19 cellular contexts compared by ENCODE assay signal in genomic region chr6:7122684-7123083, GRCh38. TPM values are rescaled to one million over a fixed set of nuclear protein-coding genes. Genes with fewer than 3 reads are reported as not detected.
DNase-seq lines count a peak whose midpoint lies in the region; ATAC-seq and TF ChIP-seq lines count a peak whose summit lies in the region.
"Had no signal": no experiment of that assay in that cellular context is flagged by ENCODE, and none has a peak within 500 bp of the region (broad histone marks: within the 10 kb centered on the region; RNA-seq: fewer than 3 reads in every experiment).

No MANE protein-coding gene starts in this region.

- no peak overlapping the region for H4K12ac ChIP-seq in trophoblast cell (ENCODE audit: low read depth, low read length)

- H3K9me3 ChIP-seq in WERI-Rb-1 (ENCODE audit: severe bottlenecking) (no peaks in the 10 kb centered on the region), endodermal cell (ENCODE audit: control insufficient read depth, low read length) (no peaks in the 10 kb centered on the region), trophoblast cell (ENCODE audit: insufficient read depth, low read depth, low read length) (no peaks in the 10 kb centered on the region)
- H3K9me3 ChIP-seq: Caco-2 had no signal

- H3K4me3 ChIP-seq in KMS-11 (IDR thresholded peaks at IDR 0.05; ENCODE audit: insufficient read depth, low read depth, low read length): no peak overlapping the region
- no peak overlapping the region for H3K4me3 ChIP-seq in WERI-Rb-1 (ENCODE audit: low read depth, low read length)
- no peak overlapping the region for H3K4me3 ChIP-seq in endodermal cell (ENCODE audit: low read length)
- H3K4me3 ChIP-seq in trophoblast cell (ENCODE audit: low read depth, low read length): no peak overlapping the region
- H3K4me3 ChIP-seq: BLaER1 treated with 17β-estradiol and CSF1 and Interleukin-3, amounts not matched to agents 10 nM and 100 nM had no signal

- peaks cover 30% of the 10 kb centered on the region for H3K4me1 Mint-ChIP-seq in endodermal cell
- H3K4me1 Mint-ChIP-seq in activated CD8-positive, alpha-beta T cell treated with anti-CD3 and anti-CD28 coated beads for 36 hours (ENCODE audit: low read depth): peaks cover 46% of the 10 kb centered on the region

- 90 to 100% methylated on average over 2 to 3 of the region's 3 CpGs for WGBS in endodermal cell (ENCODE audit: insufficient coverage in 1 of 2, insufficient read length in 1 of 2), 2 experiments
- WGBS in trophoblast cell (ENCODE audit: extremely low coverage, insufficient coverage, insufficient read length): 100% methylated on average over 1 of the region's 3 CpGs

- H2BK12ac ChIP-seq in trophoblast cell (ENCODE audit: low read length): no peak overlapping the region

- H3K27me3 Mint-ChIP-seq in endodermal cell (ENCODE audit: insufficient read depth): no peaks in the 10 kb centered on the region
- H3K27me3 Mint-ChIP-seq in activated CD8-positive, alpha-beta T cell treated with anti-CD3 and anti-CD28 coated beads for 36 hours: no peaks in the 10 kb centered on the region
- H3K27me3 Mint-ChIP-seq: B cell; CD4-positive, alpha-beta T cell had no signal

- no peak overlapping the region for H2BK120ac ChIP-seq in trophoblast cell (ENCODE audit: insufficient read depth, low read length, poor library complexity)

- intact Hi-C loops in activated CD8-positive, alpha-beta T cell treated with anti-CD3 and anti-CD28 coated beads for 36 hours (cut with micrococcal nuclease): no loop called here

- H3K9ac ChIP-seq in KMS-11 (no peak overlapping the region), endodermal cell (ENCODE audit: extremely low read depth, low read length, poor library complexity, severe bottlenecking) (no peak overlapping the region), trophoblast cell (ENCODE audit: low read length) (no peak overlapping the region)
- H3K9ac ChIP-seq: BLaER1 treated with 17β-estradiol and CSF1 and Interleukin-3, amounts not matched to agents 10 nM and 100 nM had no signal

- DNase-seq in WERI-Rb-1: peak; percentile 2
- DNase-seq in endodermal cell: peak; percentile 3
- DNase-seq in trophoblast cell: no peak
- DNase-seq in activated naive CD4-positive, alpha-beta T cell treated with anti-CD3 and anti-CD28 coated beads, Interleukin-2, amount 50 U/mL, for 16 hours: no peak
- no peak for DNase-seq in putamen (ENCODE audit: low spot score)
- no peak for DNase-seq in activated CD8-positive, alpha-beta T cell treated with anti-CD3 and anti-CD28 coated beads for 36 hours
- DNase-seq: 8988T; ACHN; AML-193; Caco-2; Calu3; CD4-positive, alpha-beta T cell; DMS79 treated with DMSO at 0.1 percent for 48 hours; GF-D8 had no signal

- H2AK5ac ChIP-seq in trophoblast cell (ENCODE audit: low read length): no peak overlapping the region

- peak overlapping the region; percentile 78 for H3K4ac ChIP-seq in trophoblast cell (ENCODE audit: low read depth, low read length)

- H4K8ac ChIP-seq in trophoblast cell (ENCODE audit: low read depth, low read length): no peak overlapping the region

- H3K79me1 ChIP-seq in trophoblast cell (ENCODE audit: low read length): no peaks in the 10 kb centered on the region

- POLR2A ChIA-PET in activated CD8-positive, alpha-beta T cell treated with anti-CD3 and anti-CD28 coated beads for 36 hours (lab: Charles Lee): interaction anchor here (2.2 kb wide), 1 partner anchor 15 kb away, joined by 5 read pairs; no protein-coding TSS in a partner anchor

- no peak overlapping the region for H3K27ac Mint-ChIP-seq in endodermal cell
- no peak overlapping the region for H3K27ac Mint-ChIP-seq in activated CD8-positive, alpha-beta T cell treated with anti-CD3 and anti-CD28 coated beads for 36 hours
- H3K27ac Mint-ChIP-seq: CD4-positive, alpha-beta T cell; CD8-positive, alpha-beta T cell had no signal

- H4K91ac ChIP-seq in trophoblast cell (ENCODE audit: low read depth, low read length): no peak overlapping the region

- H3K4me3 Mint-ChIP-seq in endodermal cell: no peak overlapping the region
- H3K4me3 Mint-ChIP-seq in activated CD8-positive, alpha-beta T cell treated with anti-CD3 and anti-CD28 coated beads for 36 hours: no peak overlapping the region
- H3K4me3 Mint-ChIP-seq: B cell; CD4-positive, alpha-beta T cell; CD8-positive, alpha-beta T cell had no signal

- TF ChIP-seq CTCF in KMS-11 (conservative IDR thresholded peaks at IDR 0.05; ENCODE audit: low read depth, low read length) (no peak), WERI-Rb-1 (IDR thresholded peaks at IDR 0.05; ENCODE audit: low read depth, low read length) (no peak), endodermal cell (conservative IDR thresholded peaks at IDR 0.05) (no peak)
- TF ChIP-seq CTCF in activated CD8-positive, alpha-beta T cell treated with anti-CD3 and anti-CD28 coated beads for 36 hours (IDR thresholded peaks at IDR 0.05): no peak

- H3K14ac ChIP-seq in trophoblast cell (ENCODE audit: low read length): no peak overlapping the region

- CTCF ChIA-PET in activated CD8-positive, alpha-beta T cell treated with anti-CD3 and anti-CD28 coated beads for 36 hours (lab: Charles Lee): no interaction called here

- H2AFZ ChIP-seq in KMS-11 (ENCODE audit: low read depth) (no peak overlapping the region), trophoblast cell (ENCODE audit: insufficient read depth, low read length, poor library complexity) (no peak overlapping the region)

- H3K27ac ChIP-seq in KMS-11: peak overlapping the region; percentile 33; the same call in 1 of the 2 replicates
- no peak overlapping the region for H3K27ac ChIP-seq in WERI-Rb-1
- no peak overlapping the region for H3K27ac ChIP-seq in endodermal cell (ENCODE audit: low read depth, low read length)
- H3K27ac ChIP-seq in trophoblast cell (ENCODE audit: low read depth, low read length): no peak overlapping the region
- H3K27ac ChIP-seq: BLaER1 treated with 17β-estradiol and CSF1 and Interleukin-3, amounts not matched to agents 10 nM and 100 nM; C4-2B had no signal

- peak overlapping the region; percentile 21; the same call in 1 of the 2 replicates for H3K4me2 ChIP-seq in KMS-11
- no peak overlapping the region for H3K4me2 ChIP-seq in trophoblast cell (ENCODE audit: low read length)

- H3K23ac ChIP-seq in trophoblast cell (ENCODE audit: low read length): no peak overlapping the region

- H3K18ac ChIP-seq in trophoblast cell (ENCODE audit: low read length): no peak overlapping the region

- no peaks in the 10 kb centered on the region for H3K9me3 Mint-ChIP-seq in endodermal cell
- no peaks in the 10 kb centered on the region for H3K9me3 Mint-ChIP-seq in activated CD8-positive, alpha-beta T cell treated with anti-CD3 and anti-CD28 coated beads for 36 hours
- H3K9me3 Mint-ChIP-seq: CD4-positive, alpha-beta T cell; CD8-positive, alpha-beta T cell had no signal

- H3K36me3 Mint-ChIP-seq in endodermal cell (ENCODE audit: low read depth): peaks cover 28% of the 10 kb centered on the region
- H3K36me3 Mint-ChIP-seq in activated CD8-positive, alpha-beta T cell treated with anti-CD3 and anti-CD28 coated beads for 36 hours (ENCODE audit: low read depth): peaks cover 42% of the 10 kb centered on the region

- H3K27me3 ChIP-seq in KMS-11 (ENCODE audit: insufficient read depth, low read depth) (no peaks in the 10 kb centered on the region), WERI-Rb-1 (ENCODE audit: insufficient read depth, low read depth, severe bottlenecking) (no peaks in the 10 kb centered on the region), endodermal cell (ENCODE audit: control insufficient read depth, insufficient read depth, low read length, poor library complexity, severe bottlenecking) (no peaks in the 10 kb centered on the region), trophoblast cell (ENCODE audit: insufficient read depth, low read length) (no peaks in the 10 kb centered on the region)
- H3K27me3 ChIP-seq: BLaER1 treated with 17β-estradiol and CSF1 and Interleukin-3, amounts not matched to agents 10 nM and 100 nM had no signal

- H3K79me2 ChIP-seq in KMS-11 (ENCODE audit: insufficient read depth, low read depth) (peaks cover 81% of the 10 kb centered on the region), trophoblast cell (ENCODE audit: control insufficient read depth, insufficient read depth, low read length, poor library complexity) (peaks cover 30% of the 10 kb centered on the region)

- H3K4me1 ChIP-seq in KMS-11 (ENCODE audit: low read depth, poor library complexity, severe bottlenecking) (peaks cover 45% of the 10 kb centered on the region), endodermal cell (ENCODE audit: control insufficient read depth, insufficient read depth, low read length) (peaks cover 4% of the 10 kb centered on the region), trophoblast cell (ENCODE audit: control insufficient read depth in 1 of 2, insufficient read depth in 2 of 2, low read length in 2 of 2) (peaks cover 16% of the 10 kb centered on the region in 2 experiments)

- ATAC-seq in activated CD8-positive, alpha-beta T cell treated with anti-CD3 and anti-CD28 coated beads for 36 hours: no peak
- ATAC-seq: CD8-positive, alpha-beta T cell had no signal

- no peaks in the 10 kb centered on the region; the same call in 1 of the 2 replicates for H4K20me1 ChIP-seq in KMS-11 (ENCODE audit: insufficient read depth)

- no peak overlapping the region for H2BK5ac ChIP-seq in trophoblast cell (ENCODE audit: low read depth, low read length, poor library complexity)

- H3K36me3 ChIP-seq in KMS-11 (ENCODE audit: insufficient read depth) (no peaks in the 10 kb centered on the region), WERI-Rb-1 (peaks cover 34% of the 10 kb centered on the region), endodermal cell (ENCODE audit: control insufficient read depth, insufficient read depth, low read length) (peaks cover 25% of the 10 kb centered on the region), trophoblast cell (ENCODE audit: control insufficient read depth in 1 of 2, insufficient read depth in 2 of 2, low read length in 2 of 2) (peaks cover 12% of the 10 kb centered on the region in 2 experiments)

RNA-seq across cellular contexts. Expression of gene RREB1, which starts 14.9 kb away (rescaled TPM):
- 10 to 100 TPM; 51.2 to 64.3 TPM for total RNA-seq in endodermal cell
- polyA plus RNA-seq in endodermal cell (2013, experiment 1 of 2): 13.7 TPM
- polyA plus RNA-seq in endodermal cell (2013, experiment 2 of 2): 15.6 TPM
- 45.6 and 46.8 TPM in 2 replicates for polyA plus RNA-seq in trophoblast cell (2013)
- total RNA-seq in activated CD8-positive, alpha-beta T cell treated with anti-CD3 and anti-CD28 coated beads for 36 hours: 10 to 100 TPM; 18.7 to 19.7 TPM

Comparison
In these comparisons a context has a peak if more than half of its experiments do, and no peak if none do; other contexts are left out.
1. DNase-seq: peak in WERI-Rb-1 (single experiment) and endodermal cell (single experiment); none in trophoblast cell (0 of 2), activated naive CD4-positive, alpha-beta T cell treated with anti-CD3 and anti-CD28 coated beads, Interleukin-2, amount 50 U/mL, for 16 hours (single experiment), putamen (single experiment) and activated CD8-positive, alpha-beta T cell treated with anti-CD3 and anti-CD28 coated beads for 36 hours (single experiment).